17 cellular contexts compared by ENCODE assay signal in genomic region chr10:86267286-86268195, GRCh38.
DNase-seq lines count a peak whose midpoint lies in the region; TF ChIP-seq lines count a peak whose summit lies in the region.
"Had no signal": no experiment of that assay in that cellular context is flagged by ENCODE, and none has a peak within 500 bp of the region (broad histone marks: within the 10 kb centered on the region; RNA-seq: fewer than 3 reads in every experiment).

No MANE protein-coding gene starts in this region.

- H3K27ac Mint-ChIP-seq in CD14-positive monocyte (no peak overlapping the region), MCF 10A (ENCODE audit: low read depth, unreplicated experiment) (no peak overlapping the region)
- H3K27ac Mint-ChIP-seq: activated naive CD4-positive, alpha-beta T cell treated with anti-CD3 and anti-CD28 coated beads for 36 hours; dendritic cell treated with granulocyte-macrophage colony-stimulating factor and Interleukin-4, amounts not matched to agents 40 ng/mL and 50 ng/mL, for 4 days; memory B cell had no signal

- CTCF ChIA-PET in MCF 10A (lab: Yijun Ruan, JAX): interaction anchor here (0.6 to 1.8 kb wide), 3 partner anchors 11 to 13 kb away, joined by 3 to 8 read pairs (median 3); no protein-coding TSS in a partner anchor

- POLR2A ChIA-PET in MCF 10A (lab: Yijun Ruan, JAX): no interaction called here

- H3K36me3 Mint-ChIP-seq in CD14-positive monocyte (no peaks in the 10 kb centered on the region), MCF 10A (ENCODE audit: insufficient read depth, unreplicated experiment) (no peaks in the 10 kb centered on the region)
- H3K36me3 Mint-ChIP-seq: memory B cell had no signal

- no peak overlapping the region for H3K4me3 Mint-ChIP-seq in CD14-positive monocyte
- H3K4me3 Mint-ChIP-seq in MCF 10A (ENCODE audit: unreplicated experiment): no peak overlapping the region
- H3K4me3 Mint-ChIP-seq: activated naive CD4-positive, alpha-beta T cell treated with anti-CD3 and anti-CD28 coated beads for 36 hours; dendritic cell treated with granulocyte-macrophage colony-stimulating factor and Interleukin-4, amounts not matched to agents 40 ng/mL and 50 ng/mL, for 4 days; memory B cell; neural crest cell had no signal

- DNase-seq in CD14-positive monocyte (ENCODE audit: low spot score) (peak; percentile 38), NCI-H146 treated with DMSO at 0.1 percent for 48 hours (lab: John Stamatoyannopoulos, UW; ENCODE audit: unreplicated experiment) (peak; percentile 58), globus pallidus (ENCODE audit: low spot score) (peak; percentile 83), retina (peak; percentile 4), MCF 10A (ENCODE audit: unreplicated experiment) (no peak), COR-L47 (lab: John Stamatoyannopoulos, UW) (no peak), COLO668 (lab: John Stamatoyannopoulos, UW; ENCODE audit: unreplicated experiment) (no peak)
- no peak for DNase-seq in central memory CD4-positive, alpha-beta T cell
- DNase-seq: activated naive CD4-positive, alpha-beta T cell treated with anti-CD3 and anti-CD28 coated beads for 36 hours; DMS79 treated with DMSO at 0.1 percent for 48 hours; KBM-7; NCI-H1092; SHP77; T-helper 2 cell had no signal

- no TSS peak for BruUV-seq in MCF 10A (replicated peaks; lab: Mats Ljungman, UMichigan)

- H3K9me3 Mint-ChIP-seq in CD14-positive monocyte: peaks cover 2 to 12% (median 6%) of the 10 kb centered on the region in 7 donors
- peaks cover 8% of the 10 kb centered on the region for H3K9me3 Mint-ChIP-seq in MCF 10A (ENCODE audit: unreplicated experiment)

- no peak for TF ChIP-seq CTCF in CD14-positive monocyte (IDR thresholded peaks at IDR 0.05)
- TF ChIP-seq CTCF in MCF 10A (IDR thresholded peaks at IDR 0.05; ENCODE audit: unreplicated experiment): no peak

- H3K27me3 Mint-ChIP-seq in CD14-positive monocyte (ENCODE audit: low read depth in 3 of 3): peaks cover 27 to 30% (median 27%) of the 10 kb centered on the region in 3 donors
- H3K27me3 Mint-ChIP-seq in MCF 10A (ENCODE audit: insufficient read depth, unreplicated experiment): no peaks in the 10 kb centered on the region

- H3K4me1 Mint-ChIP-seq in CD14-positive monocyte (peaks cover 2% of the 10 kb centered on the region), MCF 10A (ENCODE audit: insufficient read depth, unreplicated experiment) (no peaks in the 10 kb centered on the region)
- H3K4me1 Mint-ChIP-seq: memory B cell had no signal

- intact Hi-C loops in CD14-positive monocyte (cut with micrococcal nuclease): loop anchor here in 1 of 2 donors (5.0 kb wide), 1 partner anchor 80 kb away; no protein-coding TSS in a partner anchor
- intact Hi-C loops in MCF 10A (cut with micrococcal nuclease): no loop called here

Comparison
In these comparisons a context has a peak if more than half of its experiments do, and no peak if none do; other contexts are left out.
1. DNase-seq: peak in CD14-positive monocyte (single experiment), NCI-H146 treated with DMSO at 0.1 percent for 48 hours (single experiment), globus pallidus (single experiment) and retina (single experiment); none in MCF 10A (single experiment), central memory CD4-positive, alpha-beta T cell (single experiment), COR-L47 (single experiment) and COLO668 (single experiment).